In the genomic region with DNA sequence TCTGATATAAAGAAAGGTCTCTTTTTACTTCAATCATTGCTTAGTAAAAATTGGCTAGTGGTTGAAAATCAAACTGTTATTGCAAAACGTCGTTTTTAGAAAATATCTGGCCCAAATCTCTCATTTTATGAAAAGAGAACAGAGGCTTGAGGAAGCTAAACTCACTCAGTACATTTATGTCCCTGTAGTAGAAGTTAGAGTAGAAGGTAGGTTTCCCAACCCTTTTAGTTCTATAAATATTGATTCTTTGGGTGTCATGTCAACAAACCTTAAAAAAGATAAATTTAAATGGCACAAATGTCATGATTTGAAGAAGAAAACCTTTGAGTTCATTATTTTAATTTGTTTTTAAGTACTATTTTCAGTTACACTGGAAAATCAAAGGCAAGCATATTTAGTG, we compare ENCODE assay signal across 24 cellular contexts.
DNase-seq lines count a peak whose midpoint lies in the region; ATAC-seq, FAIRE-seq and TF ChIP-seq lines count a peak whose summit lies in the region.
"Had no signal": no experiment of that assay in that cellular context is flagged by ENCODE, and none has a peak within 500 bp of the region (broad histone marks: within the 10 kb centered on the region; RNA-seq: fewer than 3 reads in every experiment).

No MANE protein-coding gene starts in this region.

- in situ Hi-C loops in HepG2 (cut with HindIII; ENCODE audit: extremely low pct_ligation_motif_present, low pct_unique_long_range_greater_than_20kb): no loop called here

- no peaks in the 10 kb centered on the region for H3K27me3 ChIP-seq in right lobe of liver
- H3K27me3 ChIP-seq in HepG2 (ENCODE audit: control insufficient read depth in 1 of 2, insufficient read depth in 2 of 2, low read length in 2 of 2): no peaks in the 10 kb centered on the region; a peak in 1 of 5 replicates
- H3K27me3 ChIP-seq: BE2C, BLaER1 had no signal

- no peaks in the 10 kb centered on the region for H3K36me3 ChIP-seq in right lobe of liver
- H3K36me3 ChIP-seq in HepG2 (replicated peaks in 1 of 2; ENCODE audit: control insufficient read depth in 1 of 2, insufficient read depth in 2 of 2, low read length in 2 of 2): no peaks in the 10 kb centered on the region
- H3K36me3 ChIP-seq: BE2C, BLaER1 had no signal

- POLR2A ChIA-PET in HepG2 (lab: Yijun Ruan, JAX): no interaction called here

- no TSS peak for BruUV-seq in HepG2 (replicated peaks; lab: Mats Ljungman, UMichigan)

- H3K27ac ChIP-seq in right lobe of liver (no peak overlapping the region), HepG2 (ENCODE audit: extremely low read length, insufficient read depth, low read length) (no peak overlapping the region)
- H3K27ac ChIP-seq: 22Rv1, A549, BLaER1 had no signal

- TF ChIP-seq POLR2A in right lobe of liver (IDR thresholded peaks at IDR 0.05) (no peak), HepG2 (IDR thresholded peaks at IDR 0.05; ENCODE audit: insufficient read depth in 1 of 2, low read depth in 2 of 2, low read length in 2 of 2) (no peak)

- H3K79me2 ChIP-seq in HepG2 (ENCODE audit: insufficient read depth, low read length): no peaks in the 10 kb centered on the region

- no peak overlapping the region for H2AFZ ChIP-seq in HepG2 (ENCODE audit: low read length)

- H4K20me1 ChIP-seq in HepG2 (ENCODE audit: insufficient read depth, low read length): no peaks in the 10 kb centered on the region
- H4K20me1 ChIP-seq: BLaER1 had no signal

- no peak for TF ChIP-seq RAD21 in HepG2 (CRISPR knock-in tag; IDR thresholded peaks at IDR 0.05)

- ATAC-seq in right lobe of liver (peak; percentile 47 to 76 (median 56)), HepG2 (no peak), HG02973 (IDR thresholded peaks at IDR 0.05; ENCODE audit: unreplicated experiment) (no peak)
- ATAC-seq: A549, GM12878 had no signal

- intact Hi-C loops in right lobe of liver (cut with DNase I): no loop called here
- intact Hi-C loops in HepG2 (cut with micrococcal nuclease; ENCODE audit: unreplicated experiment): loop anchor here (10.0 kb wide), 1 partner anchor 426 kb away; no protein-coding TSS in a partner anchor

- H3K4me2 ChIP-seq in HepG2 (ENCODE audit: low read depth, low read length): no peak overlapping the region
- H3K4me2 ChIP-seq: A549, BLaER1 had no signal

- H3K4me1 ChIP-seq in right lobe of liver (no peaks in the 10 kb centered on the region), HepG2 (ENCODE audit: insufficient read depth, low read length) (peaks cover 32% of the 10 kb centered on the region)
- H3K4me1 ChIP-seq: BE2C, BLaER1 had no signal

- no peak overlapping the region for H3K9ac ChIP-seq in HepG2 (ENCODE audit: insufficient read depth, low read depth, low read length)
- H3K9ac ChIP-seq: BLaER1 had no signal

- WGBS in right lobe of liver (ENCODE audit: insufficient coverage, low coverage, low lambda C conversion rate, missing lambda C conversion rate): 24% methylated on average over 2 of the region's 2 CpGs
- WGBS in HepG2 (ENCODE audit: low lambda C conversion rate): 2% methylated on average over 2 of the region's 2 CpGs

- CTCF ChIA-PET in HepG2 (lab: Yijun Ruan, JAX; ENCODE audit: low intra/inter-chr PET ratio, low total read pairs): no interaction called here

- H3K4me3 ChIP-seq in right lobe of liver (no peak overlapping the region), HepG2 (replicated peaks in 1 of 3; ENCODE audit: insufficient read depth in 1 of 3, low read depth in 2 of 3, low read length in 3 of 3) (no peak overlapping the region)
- H3K4me3 ChIP-seq: A549, BLaER1, GM12878 had no signal

- TF ChIP-seq EP300 in HepG2 (IDR thresholded peaks at IDR 0.05; ENCODE audit: low read depth in 2 of 2, low read length in 2 of 2) (no peak), HepG2 (CRISPR knock-in tag; IDR thresholded peaks at IDR 0.05; ENCODE audit: borderline replicate concordance) (no peak)

- FAIRE-seq in HepG2 (lab: Jason Lieb, UNC): no peak
- FAIRE-seq in islet of Langerhans (lab: Jason Lieb, UNC): peak; percentile 82
- FAIRE-seq: A549, GM12878, GM12892, GM18507 had no signal

- TF ChIP-seq CTCF in right lobe of liver (IDR thresholded peaks at IDR 0.05) (no peak), HepG2 (CRISPR knock-in tag; IDR thresholded peaks at IDR 0.05) (no peak)

- DNase-seq in right lobe of liver (no peak), HepG2 (ENCODE audit: low spot score) (no peak), AG08395 (ENCODE audit: low spot score) (no peak)
- DNase-seq: BE2C; C1 segment of cervical spinal cord; CD4-positive, alpha-beta memory T cell; CD4-positive, CD25-positive, alpha-beta regulatory T cell; CD8-positive, alpha-beta memory T cell; COR-L47; DMS 273 treated with DMSO at 0.1 percent for 48 hours; DMS153; DMS53; DMS79; DND-41; EL; GDM1 had no signal

- no peaks in the 10 kb centered on the region for H3K9me3 ChIP-seq in right lobe of liver
- no peaks in the 10 kb centered on the region for H3K9me3 ChIP-seq in HepG2 (ENCODE audit: low read length)
- H3K9me3 ChIP-seq: A549, BE2C, BLaER1 had no signal

TF ChIP-seq in HepG2, 621 proteins besides CTCF, POLR2A, EP300 and RAD21 (continues in another document):
- no peak for TF ChIP-seq SNAPC2 (CRISPR knock-in tag; IDR thresholded peaks at IDR 0.05)
- TF ChIP-seq, protein P1, sequence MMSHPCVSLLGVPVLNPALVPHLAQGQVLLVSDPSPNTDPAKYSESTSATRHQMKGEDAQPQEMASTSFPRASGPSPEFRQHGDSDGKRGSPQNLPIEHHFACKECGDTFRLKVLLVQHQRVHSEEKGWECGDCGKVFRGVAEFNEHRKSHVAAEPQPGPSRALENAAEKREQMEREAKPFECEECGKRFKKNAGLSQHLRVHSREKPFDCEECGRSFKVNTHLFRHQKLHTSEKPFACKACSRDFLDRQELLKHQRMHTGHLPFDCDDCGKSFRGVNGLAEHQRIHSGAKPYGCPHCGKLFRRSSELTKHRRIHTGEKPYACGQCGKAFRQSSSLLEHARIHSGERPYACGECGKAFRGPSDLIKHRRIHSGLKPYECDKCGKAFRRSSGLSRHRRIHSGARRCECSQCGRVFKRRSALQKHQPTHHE (CRISPR knock-in tag; IDR thresholded peaks at IDR 0.05; ENCODE audit: borderline replicate concordance): no peak
- no peak for TF ChIP-seq ONECUT2 (CRISPR knock-in tag; IDR thresholded peaks at IDR 0.05)
- TF ChIP-seq ZNF496 (CRISPR knock-in tag; IDR thresholded peaks at IDR 0.05; ENCODE audit: insufficient replicate concordance): no peak
- TF ChIP-seq ZNF180 (CRISPR knock-in tag; IDR thresholded peaks at IDR 0.05; ENCODE audit: borderline replicate concordance, low read depth): no peak
- TF ChIP-seq ZNF616 (CRISPR knock-in tag; IDR thresholded peaks at IDR 0.05; ENCODE audit: low read depth): no peak
- TF ChIP-seq MAFF (IDR thresholded peaks at IDR 0.05; ENCODE audit: low read depth, low read length): no peak
- no peak for TF ChIP-seq PCBP2 (optimal IDR thresholded peaks at IDR 0.05; ENCODE audit: low read depth, low read length, poor library complexity, severe bottlenecking)
- no peak for TF ChIP-seq MED1 (CRISPR knock-in tag; IDR thresholded peaks at IDR 0.05)
- no peak for TF ChIP-seq NCOA1 (CRISPR knock-in tag; IDR thresholded peaks at IDR 0.05)
- TF ChIP-seq, protein P2, sequence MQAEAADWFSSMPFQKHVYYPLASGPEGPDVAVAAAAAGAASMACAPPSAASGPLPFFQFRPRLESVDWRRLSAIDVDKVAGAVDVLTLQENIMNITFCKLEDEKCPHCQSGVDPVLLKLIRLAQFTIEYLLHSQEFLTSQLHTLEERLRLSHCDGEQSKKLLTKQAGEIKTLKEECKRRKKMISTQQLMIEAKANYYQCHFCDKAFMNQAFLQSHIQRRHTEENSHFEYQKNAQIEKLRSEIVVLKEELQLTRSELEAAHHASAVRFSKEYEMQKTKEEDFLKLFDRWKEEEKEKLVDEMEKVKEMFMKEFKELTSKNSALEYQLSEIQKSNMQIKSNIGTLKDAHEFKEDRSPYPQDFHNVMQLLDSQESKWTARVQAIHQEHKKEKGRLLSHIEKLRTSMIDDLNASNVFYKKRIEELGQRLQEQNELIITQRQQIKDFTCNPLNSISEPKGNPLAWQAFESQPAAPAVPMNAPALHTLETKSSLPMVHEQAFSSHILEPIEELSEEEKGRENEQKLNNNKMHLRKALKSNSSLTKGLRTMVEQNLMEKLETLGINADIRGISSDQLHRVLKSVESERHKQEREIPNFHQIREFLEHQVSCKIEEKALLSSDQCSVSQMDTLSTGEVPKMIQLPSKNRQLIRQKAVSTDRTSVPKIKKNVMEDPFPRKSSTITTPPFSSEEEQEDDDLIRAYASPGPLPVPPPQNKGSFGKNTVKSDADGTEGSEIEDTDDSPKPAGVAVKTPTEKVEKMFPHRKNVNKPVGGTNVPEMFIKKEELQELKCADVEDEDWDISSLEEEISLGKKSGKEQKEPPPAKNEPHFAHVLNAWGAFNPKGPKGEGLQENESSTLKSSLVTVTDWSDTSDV (CRISPR knock-in tag; IDR thresholded peaks at IDR 0.05): no peak
- TF ChIP-seq, protein P3, sequence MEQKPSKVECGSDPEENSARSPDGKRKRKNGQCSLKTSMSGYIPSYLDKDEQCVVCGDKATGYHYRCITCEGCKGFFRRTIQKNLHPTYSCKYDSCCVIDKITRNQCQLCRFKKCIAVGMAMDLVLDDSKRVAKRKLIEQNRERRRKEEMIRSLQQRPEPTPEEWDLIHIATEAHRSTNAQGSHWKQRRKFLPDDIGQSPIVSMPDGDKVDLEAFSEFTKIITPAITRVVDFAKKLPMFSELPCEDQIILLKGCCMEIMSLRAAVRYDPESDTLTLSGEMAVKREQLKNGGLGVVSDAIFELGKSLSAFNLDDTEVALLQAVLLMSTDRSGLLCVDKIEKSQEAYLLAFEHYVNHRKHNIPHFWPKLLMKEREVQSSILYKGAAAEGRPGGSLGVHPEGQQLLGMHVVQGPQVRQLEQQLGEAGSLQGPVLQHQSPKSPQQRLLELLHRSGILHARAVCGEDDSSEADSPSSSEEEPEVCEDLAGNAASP (CRISPR knock-in tag; IDR thresholded peaks at IDR 0.05; ENCODE audit: borderline replicate concordance): no peak
- TF ChIP-seq KAT7 (CRISPR knock-in tag; IDR thresholded peaks at IDR 0.05; ENCODE audit: borderline replicate concordance): no peak
- TF ChIP-seq, protein P4, sequence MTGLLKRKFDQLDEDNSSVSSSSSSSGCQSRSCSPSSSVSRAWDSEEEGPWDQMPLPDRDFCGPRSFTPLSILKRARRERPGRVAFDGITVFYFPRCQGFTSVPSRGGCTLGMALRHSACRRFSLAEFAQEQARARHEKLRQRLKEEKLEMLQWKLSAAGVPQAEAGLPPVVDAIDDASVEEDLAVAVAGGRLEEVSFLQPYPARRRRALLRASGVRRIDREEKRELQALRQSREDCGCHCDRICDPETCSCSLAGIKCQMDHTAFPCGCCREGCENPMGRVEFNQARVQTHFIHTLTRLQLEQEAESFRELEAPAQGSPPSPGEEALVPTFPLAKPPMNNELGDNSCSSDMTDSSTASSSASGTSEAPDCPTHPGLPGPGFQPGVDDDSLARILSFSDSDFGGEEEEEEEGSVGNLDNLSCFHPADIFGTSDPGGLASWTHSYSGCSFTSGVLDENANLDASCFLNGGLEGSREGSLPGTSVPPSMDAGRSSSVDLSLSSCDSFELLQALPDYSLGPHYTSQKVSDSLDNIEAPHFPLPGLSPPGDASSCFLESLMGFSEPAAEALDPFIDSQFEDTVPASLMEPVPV (CRISPR knock-in tag; IDR thresholded peaks at IDR 0.05): no peak

Comparison
In these comparisons a context has a peak if more than half of its experiments do, and no peak if none do; other contexts are left out.
1. ATAC-seq: peak in right lobe of liver (4 of 4); none in HepG2 (single experiment) and HG02973 (single experiment).